In the genomic region with DNA sequence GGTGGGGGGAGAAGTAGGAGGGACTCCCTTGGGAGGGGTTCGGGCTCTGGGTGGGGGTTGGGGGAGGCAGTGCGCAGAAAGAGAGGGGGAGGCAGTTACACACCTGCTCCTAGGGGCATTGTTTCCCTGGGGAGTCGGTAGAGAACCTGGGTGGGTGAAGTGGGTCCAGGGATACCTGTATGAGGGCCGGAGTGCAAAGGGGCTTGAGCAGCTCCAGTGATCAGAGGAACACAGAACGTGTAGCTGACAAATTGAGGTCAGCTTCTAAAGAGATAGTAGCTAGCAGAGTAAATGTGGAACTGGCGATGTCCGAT, we compare ENCODE assay signal across 8 cellular contexts. TPM values are rescaled to one million over a fixed set of nuclear protein-coding genes. Genes with fewer than 3 reads are reported as not detected.
A peak's percentile ranks its signal among the peaks of the same experiment; 100 is the strongest.
DNase-seq lines count a peak whose midpoint lies in the region; ATAC-seq, FAIRE-seq and TF ChIP-seq lines count a peak whose summit lies in the region.

No MANE protein-coding gene starts in this region.

- H3K36me3 ChIP-seq in iPS-15b (ENCODE audit: control insufficient read depth, insufficient read depth, low read length) (peaks cover 30% of the 10 kb centered on the region), stomach smooth muscle (ENCODE audit: control insufficient read depth in 2 of 2, insufficient read depth in 2 of 2, low read length in 2 of 2) (peaks cover 30 to 37% of the 10 kb centered on the region in 2 donors)

- no peak for TF ChIP-seq POLR2A in A549 (IDR thresholded peaks at IDR 0.05; ENCODE audit: low read length)

- H3K27me3 ChIP-seq in iPS-15b (ENCODE audit: control insufficient read depth, insufficient read depth, low read length) (peaks cover 13% of the 10 kb centered on the region), stomach smooth muscle (ENCODE audit: control insufficient read depth in 1 of 2, insufficient read depth in 2 of 2, low read length in 2 of 2) (no peaks in the 10 kb centered on the region)

- H3K27ac ChIP-seq in A549 = peak overlapping the region; percentile 96 to 99
- H3K27ac ChIP-seq in stomach smooth muscle (ENCODE audit: low read length) = peak overlapping the region; percentile 84

- H3K4me3 ChIP-seq in A549 (peak overlapping the region; percentile 64), WI38 (ENCODE audit: low read depth, low read length) (peak overlapping the region; percentile 73), iPS-15b (ENCODE audit: low read depth, low read length) (peak overlapping the region; percentile 96), stomach smooth muscle (ENCODE audit: low read length in 2 of 2) (peak overlapping the region; percentile 65 to 91)

- H3K9me3 ChIP-seq in A549 (no peaks in the 10 kb centered on the region), iPS-15b (ENCODE audit: control insufficient read depth, insufficient read depth, low read length) (no peaks in the 10 kb centered on the region), stomach smooth muscle (ENCODE audit: control insufficient read depth in 2 of 2, low read length in 2 of 2) (no peaks in the 10 kb centered on the region)

- DNase-seq in A549 (ENCODE audit: low read depth in 1 of 2, low spot score in 1 of 2) (no peak), activated gamma-delta T cell treated with Interleukin-2 at 50 U/mL for 16 hours (no peak), GM19240 (ENCODE audit: insufficient read length, low spot score) (no peak), iPS-NIHi11 (ENCODE audit: low spot score) (no peak)

- POLR2A ChIA-PET in A549 (lab: Yijun Ruan, JAX) = interaction anchor here (1.0 to 2.0 kb wide), 11 partner anchors 11 to 344 kb away, joined by 3 to 45 read pairs (median 4); a partner anchor contains a TSS

- TF ChIP-seq EP300 in A549 (IDR thresholded peaks at IDR 0.05) = no peak

- no peak for TF ChIP-seq RAD21 in A549 (conservative IDR thresholded peaks at IDR 0.05 in 1 of 2, IDR thresholded peaks at IDR 0.05 in 1 of 2)

- peak overlapping the region; percentile 81 for H3K4me2 ChIP-seq in A549

- no peak for FAIRE-seq in A549 (lab: Jason Lieb, UNC)

- CTCF ChIA-PET in A549 (lab: Yijun Ruan, JAX) = interaction anchor here (1.0 to 33.6 kb wide), 16 partner anchors 11 to 231 kb away, joined by 3 to 708 read pairs (median 5); a partner anchor contains a TSS

- ATAC-seq in A549 (peak; percentile 30 to 35; a peak in 5 of 6 replicates), GM18907 (IDR thresholded peaks at IDR 0.05; ENCODE audit: unreplicated experiment) (peak; percentile 11)

- 40% methylated on average over 5 of the region's 7 CpGs for WGBS in A549 (ENCODE audit: missing lambda C conversion rate)

- H3K9ac ChIP-seq in iPS-15b (ENCODE audit: low read depth, low read length) (peak overlapping the region; percentile 76), stomach smooth muscle (ENCODE audit: low read length in 2 of 2) (peak overlapping the region; percentile 71 to 80)

- H3K4me1 ChIP-seq in A549 (peaks cover 36% of the 10 kb centered on the region), iPS-15b (ENCODE audit: control insufficient read depth, insufficient read depth, low read length) (peaks cover 9% of the 10 kb centered on the region), stomach smooth muscle (ENCODE audit: control insufficient read depth, insufficient read depth, low read length) (peaks cover 5% of the 10 kb centered on the region)

- no peak for TF ChIP-seq CTCF in A549 (IDR thresholded peaks at IDR 0.05)
- no peak for TF ChIP-seq CTCF in WI38 (IDR thresholded peaks at IDR 0.05; ENCODE audit: low read depth, low read length)

TF ChIP-seq in A549, 52 proteins besides CTCF, POLR2A, EP300 and RAD21:
- TF ChIP-seq POLR2AphosphoS2 (conservative IDR thresholded peaks at IDR 0.05; ENCODE audit: low read length) (no peak), RNF2 (IDR thresholded peaks at IDR 0.05; ENCODE audit: borderline replicate concordance, low read depth) (no peak), RARB (CRISPR knock-in tag; IDR thresholded peaks at IDR 0.05) (no peak), SMC3 (IDR thresholded peaks at IDR 0.05) (no peak), ESRRA (IDR thresholded peaks at IDR 0.05; ENCODE audit: borderline replicate concordance, low read length) (no peak), NR3C1 (IDR thresholded peaks at IDR 0.05) (no peak), HOXA7 (CRISPR knock-in tag; IDR thresholded peaks at IDR 0.05) (no peak), CBX2 (IDR thresholded peaks at IDR 0.05; ENCODE audit: borderline replicate concordance, low read depth) (no peak), BHLHE40 (IDR thresholded peaks at IDR 0.05; ENCODE audit: low read depth, low read length) (no peak), ZFP36 (IDR thresholded peaks at IDR 0.05; ENCODE audit: borderline replicate concordance, partially characterized antibody) (no peak), KDM5A (IDR thresholded peaks at IDR 0.05) (no peak), NPAS2 (CRISPR knock-in tag; IDR thresholded peaks at IDR 0.05; ENCODE audit: borderline replicate concordance) (no peak), HOXB13 (CRISPR knock-in tag; IDR thresholded peaks at IDR 0.05; ENCODE audit: low read depth) (no peak)
- TF ChIP-seq, protein P1, sequence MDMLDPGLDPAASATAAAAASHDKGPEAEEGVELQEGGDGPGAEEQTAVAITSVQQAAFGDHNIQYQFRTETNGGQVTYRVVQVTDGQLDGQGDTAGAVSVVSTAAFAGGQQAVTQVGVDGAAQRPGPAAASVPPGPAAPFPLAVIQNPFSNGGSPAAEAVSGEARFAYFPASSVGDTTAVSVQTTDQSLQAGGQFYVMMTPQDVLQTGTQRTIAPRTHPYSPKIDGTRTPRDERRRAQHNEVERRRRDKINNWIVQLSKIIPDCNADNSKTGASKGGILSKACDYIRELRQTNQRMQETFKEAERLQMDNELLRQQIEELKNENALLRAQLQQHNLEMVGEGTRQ (IDR thresholded peaks at IDR 0.05) = no peak
- TF ChIP-seq, protein P2, sequence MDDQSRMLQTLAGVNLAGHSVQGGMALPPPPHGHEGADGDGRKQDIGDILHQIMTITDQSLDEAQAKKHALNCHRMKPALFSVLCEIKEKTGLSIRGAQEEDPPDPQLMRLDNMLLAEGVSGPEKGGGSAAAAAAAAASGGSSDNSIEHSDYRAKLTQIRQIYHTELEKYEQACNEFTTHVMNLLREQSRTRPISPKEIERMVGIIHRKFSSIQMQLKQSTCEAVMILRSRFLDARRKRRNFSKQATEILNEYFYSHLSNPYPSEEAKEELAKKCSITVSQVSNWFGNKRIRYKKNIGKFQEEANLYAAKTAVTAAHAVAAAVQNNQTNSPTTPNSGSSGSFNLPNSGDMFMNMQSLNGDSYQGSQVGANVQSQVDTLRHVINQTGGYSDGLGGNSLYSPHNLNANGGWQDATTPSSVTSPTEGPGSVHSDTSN (IDR thresholded peaks at IDR 0.05) = no peak

RNA-seq across cellular contexts. Expression of a gene that starts 0.4 kb away (rescaled TPM):
- 80.7 and 113 TPM in 2 replicates for polyA plus RNA-seq in A549 (2011; rRNA removed)
- polyA plus RNA-seq in A549 (2012; cell fraction: cytosol; rRNA removed) = 51.0 and 73.8 TPM in 2 replicates
- polyA plus RNA-seq in A549 (2012; cell fraction: nucleus; rRNA removed) = 74.5 and 105 TPM in 2 replicates
- 56.1 to 62.5 TPM (median 62.1 TPM) in 3 replicates for polyA plus RNA-seq in A549 (2017; fragmentation: RNase III; extraction: RNeasy Plus Mini Kit Qiagen cat#74134 plus additional on column Dnase treatment)
- 114 and 136 TPM in 2 replicates for polyA minus RNA-seq in A549 (2011; rRNA and poly(A)+ RNA removed)

RNA-seq across cellular contexts. Expression of a gene that starts 18.2 kb away (rescaled TPM):
- polyA plus RNA-seq in A549 (2011; rRNA removed) (0.44 and 0.52 TPM in 2 replicates), A549 (2017; fragmentation: RNase III; extraction: RNeasy Plus Mini Kit Qiagen cat#74134 plus additional on column Dnase treatment) (0.07 to 0.13 TPM (median 0.10 TPM) in 3 replicates)
- polyA plus RNA-seq in A549 (2012; cell fraction: cytosol; rRNA removed) = 0.08 and 0.09 TPM in 2 replicates
- polyA plus RNA-seq in A549 (2012; cell fraction: nucleus; rRNA removed) = 0.64 and 1.9 TPM in 2 replicates
- 0.29 TPM in 1 of 2 replicates, not detected in the other for polyA minus RNA-seq in A549 (2011; rRNA and poly(A)+ RNA removed)

RNA-seq across cellular contexts. Expression of a gene that starts 26.5 kb away (rescaled TPM):
- polyA plus RNA-seq in A549 (2011; rRNA removed) = 134 and 147 TPM in 2 replicates
- polyA plus RNA-seq in A549 (2012; cell fraction: cytosol; rRNA removed) = 204 and 239 TPM in 2 replicates
- 85.7 and 86.1 TPM in 2 replicates for polyA plus RNA-seq in A549 (2012; cell fraction: nucleus; rRNA removed)
- 87.9 to 112 TPM (median 93.3 TPM) in 3 replicates for polyA plus RNA-seq in A549 (2017; fragmentation: RNase III; extraction: RNeasy Plus Mini Kit Qiagen cat#74134 plus additional on column Dnase treatment)
- polyA minus RNA-seq in A549 (2011; rRNA and poly(A)+ RNA removed) = 59.2 and 73.2 TPM in 2 replicates

RNA-seq across cellular contexts. Expression of a gene that starts 28.2 kb away (rescaled TPM):
- polyA plus RNA-seq in A549 (2011; rRNA removed) (6.0 and 7.8 TPM in 2 replicates), A549 (2017; fragmentation: RNase III; extraction: RNeasy Plus Mini Kit Qiagen cat#74134 plus additional on column Dnase treatment) (6.2 to 8.5 TPM (median 6.7 TPM) in 3 replicates)
- polyA plus RNA-seq in A549 (2012; cell fraction: cytosol; rRNA removed) = 8.5 and 10.4 TPM in 2 replicates
- polyA plus RNA-seq in A549 (2012; cell fraction: nucleus; rRNA removed) = 24.1 and 26.2 TPM in 2 replicates
- polyA minus RNA-seq in A549 (2011; rRNA and poly(A)+ RNA removed) = 7.9 and 8.7 TPM in 2 replicates
